ENCODE assay signal across 8 cellular contexts in genomic region chr5:6715758-6716633, GRCh38. TPM values are rescaled to one million over a fixed set of nuclear protein-coding genes. Genes with fewer than 3 reads are reported as not detected.
DNase-seq lines count a peak whose midpoint lies in the region; ATAC-seq, FAIRE-seq and TF ChIP-seq lines count a peak whose summit lies in the region.
"Had no signal": no experiment of that assay in that cellular context is flagged by ENCODE, and none has a peak within 500 bp of the region (broad histone marks: within the 10 kb centered on the region; RNA-seq: fewer than 3 reads in every experiment).

No MANE protein-coding gene starts in this region.

- H3K9me3 ChIP-seq in small intestine (ENCODE audit: control insufficient read depth, low read depth) = no peaks in the 10 kb centered on the region

- H3K36me3 Mint-ChIP-seq in T-helper 2 cell treated with Interferon-gamma antibody and Interleukin-4, amounts not matched to agents 5 μg/mL and 100 μg/mL, for 36 hours (ENCODE audit: low read depth) = peaks cover 20% of the 10 kb centered on the region

- H3K27me3 ChIP-seq in small intestine (ENCODE audit: control insufficient read depth in 2 of 2, insufficient read depth in 2 of 2, low read length in 2 of 2) = no peaks in the 10 kb centered on the region

- H3K4me3 Mint-ChIP-seq in T-helper 2 cell treated with Interferon-gamma antibody and Interleukin-4, amounts not matched to agents 5 μg/mL and 100 μg/mL, for 36 hours = peak overlapping the region; percentile 86

- no peak for FAIRE-seq in small intestine (lab: Jason Lieb, UNC)
- FAIRE-seq: TTC549 had no signal

- H3K27ac ChIP-seq in small intestine (ENCODE audit: low read depth in 1 of 2, low read length in 1 of 2) = no peak overlapping the region

- H3K27ac Mint-ChIP-seq in T-helper 2 cell treated with Interferon-gamma antibody and Interleukin-4, amounts not matched to agents 5 μg/mL and 100 μg/mL, for 36 hours = peak overlapping the region; percentile 17

- peaks cover 6 to 24% of the 10 kb centered on the region in 2 donors for H3K4me1 ChIP-seq in small intestine (ENCODE audit: control insufficient read depth in 2 of 2, insufficient read depth in 1 of 2, low read depth in 1 of 2, low read length in 1 of 2)

- DNase-seq in HT-29 (ENCODE audit: low spot score) = peak; percentile 35
- peak; percentile 4 for DNase-seq in T-helper 2 cell treated with Interferon-gamma antibody and Interleukin-4, amounts not matched to agents 5 μg/mL and 100 μg/mL, for 36 hours (ENCODE audit: low spot score)
- no peak for DNase-seq in fibroblast of the aortic adventitia (ENCODE audit: low read depth)
- peak; percentile 44 for DNase-seq in small intestine
- no peak for DNase-seq in GM03348 (ENCODE audit: low spot score)
- DNase-seq in NCI-H1694 treated with DMSO at 0.1 percent for 48 hours (lab: John Stamatoyannopoulos, UW) = no peak

- peaks cover 0 to 2% of the 10 kb centered on the region in 2 donors for H3K36me3 ChIP-seq in small intestine (ENCODE audit: control insufficient read depth in 2 of 2, insufficient read depth in 2 of 2, low read length in 2 of 2)

- H3K4me3 ChIP-seq in fibroblast of the aortic adventitia (ENCODE audit: low read depth, low read length) = peak overlapping the region; percentile 80
- H3K4me3 ChIP-seq in small intestine (ENCODE audit: low read depth in 1 of 2, low read length in 2 of 2) = peak overlapping the region in 1 of 2 donors; percentile 90

- no peak for TF ChIP-seq CTCF in fibroblast of the aortic adventitia (IDR thresholded peaks at IDR 0.05; ENCODE audit: insufficient read depth, low read length)

- H3K27me3 Mint-ChIP-seq in T-helper 2 cell treated with Interferon-gamma antibody and Interleukin-4, amounts not matched to agents 5 μg/mL and 100 μg/mL, for 36 hours (ENCODE audit: low read depth) = no peaks in the 10 kb centered on the region

- 28 to 42% (median 36%) methylated on average over 17 of the region's 17 CpGs for WGBS in small intestine, 3 donors

- peaks cover 55% of the 10 kb centered on the region for H3K4me1 Mint-ChIP-seq in T-helper 2 cell treated with Interferon-gamma antibody and Interleukin-4, amounts not matched to agents 5 μg/mL and 100 μg/mL, for 36 hours (ENCODE audit: low read depth)

- ATAC-seq in HG03025 (IDR thresholded peaks at IDR 0.05; ENCODE audit: low FRiP score, unreplicated experiment) = no peak

- H3K9me3 Mint-ChIP-seq in T-helper 2 cell treated with Interferon-gamma antibody and Interleukin-4, amounts not matched to agents 5 μg/mL and 100 μg/mL, for 36 hours = no peaks in the 10 kb centered on the region

RNA-seq across cellular contexts. Expression of gene TENT4A, which starts 2.8 kb away (rescaled TPM):
- 31.6 and 36.5 TPM in 2 replicates for total RNA-seq in HT-29 (2014; rRNA removed; shearing (Covaris generic))
- total RNA-seq in fibroblast of the aortic adventitia (ENCODE audit: low replicate concordance) = 13.2 and 21.4 TPM in 2 replicates
- 10 to 100 TPM in 2 of 3 donors, 1 to 10 TPM in 1; 8.6 to 12.3 (median 10.0) TPM for polyA plus RNA-seq in small intestine

Comparison
In these comparisons a context has a peak if more than half of its experiments do, and no peak if none do; other contexts are left out.
1. DNase-seq: peak in HT-29 (single experiment), T-helper 2 cell treated with Interferon-gamma antibody and Interleukin-4, amounts not matched to agents 5 μg/mL and 100 μg/mL, for 36 hours (single experiment) and small intestine (single experiment); none in fibroblast of the aortic adventitia (single experiment), GM03348 (single experiment) and NCI-H1694 treated with DMSO at 0.1 percent for 48 hours (single experiment).